Comparison of ENCODE assay signal across 8 cellular contexts in the genomic region with DNA sequence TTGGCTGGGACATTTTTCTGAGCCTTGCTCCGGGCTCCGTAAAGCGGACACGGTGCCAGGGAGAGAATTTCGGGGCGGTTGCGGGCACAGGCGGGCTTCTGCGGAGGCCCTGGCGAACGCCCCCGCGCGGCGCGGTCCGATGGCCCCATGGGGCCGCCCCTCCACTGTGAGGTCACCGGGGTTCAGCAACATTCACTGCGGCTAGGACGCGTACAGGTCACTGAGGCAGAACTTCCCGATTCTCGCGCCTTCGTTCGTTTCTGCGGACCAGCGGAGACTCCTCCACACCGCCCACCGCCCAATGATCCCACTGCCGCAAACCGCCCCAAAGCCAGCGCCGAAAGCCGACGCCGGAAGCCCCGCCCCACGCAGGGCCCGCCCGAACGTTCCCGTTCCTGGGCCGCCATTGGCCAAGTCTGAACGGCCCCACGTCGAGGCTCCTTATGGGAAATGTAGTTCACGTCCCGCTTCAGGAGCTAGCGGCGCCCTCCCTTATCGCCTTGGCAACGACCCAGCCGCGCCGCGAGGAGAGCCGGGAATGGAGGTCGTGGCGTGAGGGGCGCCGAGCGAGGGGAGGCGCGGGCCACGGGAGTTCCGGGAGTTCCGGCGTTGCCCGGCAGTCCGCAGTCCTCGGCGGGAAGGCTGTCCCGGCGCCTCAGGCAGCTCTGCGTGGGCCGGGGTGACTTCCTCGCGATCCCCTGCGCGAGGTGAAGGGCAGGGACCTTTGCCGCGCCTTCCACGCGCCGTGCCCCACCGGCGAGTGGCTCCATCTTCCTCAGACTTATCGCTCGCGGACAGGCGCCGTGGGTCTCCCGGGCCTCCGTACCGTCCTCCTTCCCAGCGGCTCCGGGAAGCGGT.
DNase-seq lines count a peak whose midpoint lies in the region; ATAC-seq lines count a peak whose summit lies in the region.

A gene (plus strand): TSS at position 498 of the 858 bp plus-strand sequence. CDS start 499 bp downstream, outside the sequence.

- DNase-seq in AML-193 (lab: John Stamatoyannopoulos, UW) (peak; percentile 90 to 91), NCI-H446 (lab: John Stamatoyannopoulos, UW) (peak; percentile 91 to 97), cerebellar cortex (ENCODE audit: low spot score) (peak; percentile 98), islet precursor cell (peak; percentile 98)
- DNase-seq in activated CD4-positive, CD25-positive, alpha-beta regulatory T cell treated with anti-CD3 and anti-CD28 coated beads, Interleukin-2, amount 50 U/mL, for 72 hours, result peak; percentile 93
- peak; percentile 93 for DNase-seq in stimulated activated CD4-positive, alpha-beta T cell treated with anti-CD3 and anti-CD28 coated beads, Interleukin-12 subunit alpha, Interleukin-12 subunit beta, amount 100 ng/mL, for 4 hours

- ATAC-seq in GM19043 (IDR thresholded peaks at IDR 0.05; ENCODE audit: low read depth, unreplicated experiment) (peak; percentile 89), HG03354 (IDR thresholded peaks at IDR 0.05; ENCODE audit: poor library complexity, severe bottlenecking, unreplicated experiment) (peak; percentile 96)

Comparison
In these comparisons a context has a peak if more than half of its experiments do, and no peak if none do; other contexts are left out.
1. Peak in every context shown above with its lines: DNase-seq and ATAC-seq.